In the genomic region with DNA sequence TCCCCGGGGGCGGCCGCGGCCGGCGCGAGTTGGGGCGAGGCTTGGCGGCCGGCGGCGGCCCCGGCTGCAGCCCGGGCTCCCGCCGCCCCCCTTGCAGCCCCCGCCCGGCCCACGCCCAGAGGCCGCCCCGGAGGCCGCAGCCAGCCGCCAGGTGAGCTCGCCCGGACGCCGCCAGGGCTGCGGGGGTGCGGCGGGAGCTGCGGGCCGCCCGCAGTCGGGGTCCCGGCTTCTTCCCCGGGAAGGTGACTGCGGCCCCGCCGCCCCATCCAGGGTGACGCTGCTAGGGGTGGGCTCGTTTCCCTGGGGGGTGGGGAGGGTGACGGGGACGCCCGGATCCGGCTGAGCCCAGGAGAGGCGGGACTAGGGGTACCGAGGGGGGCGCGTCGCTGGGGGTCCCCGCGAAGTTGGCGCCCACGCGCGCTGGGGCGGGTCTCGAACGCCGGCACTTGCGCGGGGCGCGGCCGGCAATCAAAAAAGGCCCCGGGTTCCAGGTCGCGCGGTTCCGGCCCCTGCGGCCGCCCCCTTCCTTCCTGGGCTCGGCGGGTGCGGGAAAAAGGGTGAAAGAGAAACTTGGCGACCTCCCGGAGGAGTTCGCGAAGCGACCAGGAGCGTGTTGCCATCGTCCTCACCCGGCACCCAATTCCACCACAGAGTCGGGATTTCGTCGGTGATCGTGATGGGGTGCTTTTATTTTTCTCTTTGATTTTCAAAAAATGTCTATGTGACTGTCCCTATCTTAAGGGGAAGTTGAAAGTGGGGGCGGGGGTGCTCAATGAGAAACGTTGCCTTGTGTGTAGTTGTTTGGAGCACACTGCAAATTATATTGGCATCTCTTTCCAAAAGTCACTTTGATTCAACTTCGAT, we compare ENCODE assay signal across 8 cellular contexts. TPM values are rescaled to one million over a fixed set of nuclear protein-coding genes. Genes with fewer than 3 reads are reported as not detected.
DNase-seq lines count a peak whose midpoint lies in the region; ATAC-seq lines count a peak whose summit lies in the region.

No MANE protein-coding gene starts in this region.

- DNase-seq in NCI-H82 (lab: John Stamatoyannopoulos, UW) (peak; percentile 20), NCI-H82 treated with DMSO at 0.1 percent for 48 hours (lab: John Stamatoyannopoulos, UW; ENCODE audit: unreplicated experiment) (no peak), OCI-M1 (lab: John Stamatoyannopoulos, UW) (peak; percentile 69), Right ventricle myocardium superior (peak; percentile 58), trophoblast cell (peak; percentile 35 to 50)
- DNase-seq in activated naive CD4-positive, alpha-beta T cell treated with Interleukin-2 at 50 U/mL for 16 hours, result peak; percentile 46

- H3K4me3 ChIP-seq in trophoblast cell (ENCODE audit: low read depth, low read length) (peak overlapping the region; percentile 94), urinary bladder (ENCODE audit: low read depth, low read length) (peak overlapping the region; percentile 85)

- intact Hi-C loops in Right ventricle myocardium superior (cut with DNase I), result no loop called here

- H3K36me3 ChIP-seq in trophoblast cell (ENCODE audit: control insufficient read depth in 1 of 2, insufficient read depth in 2 of 2, low read length in 2 of 2), result peaks cover 1 to 2% of the 10 kb centered on the region in 2 experiments
- H3K36me3 ChIP-seq in urinary bladder (ENCODE audit: insufficient read depth), result no peaks in the 10 kb centered on the region

- peak overlapping the region; percentile 84 for H3K4me2 ChIP-seq in trophoblast cell (ENCODE audit: low read length)

- H3K27ac ChIP-seq in trophoblast cell (ENCODE audit: low read depth, low read length) (peak overlapping the region; percentile 74), urinary bladder (ENCODE audit: low read depth) (peak overlapping the region; percentile 80)

- ATAC-seq in HG02852 (IDR thresholded peaks at IDR 0.05; ENCODE audit: unreplicated experiment) (peak; percentile 50), Right ventricle myocardium superior (ENCODE audit: poor library complexity) (peak; percentile 64)

- peak overlapping the region; percentile 85 for H4K8ac ChIP-seq in trophoblast cell (ENCODE audit: low read depth, low read length)

- no peaks in the 10 kb centered on the region for H3K9me3 ChIP-seq in trophoblast cell (ENCODE audit: insufficient read depth, low read depth, low read length)

- H4K91ac ChIP-seq in trophoblast cell (ENCODE audit: low read depth, low read length), result peak overlapping the region; percentile 95

- no peaks in the 10 kb centered on the region for H3K27me3 ChIP-seq in trophoblast cell (ENCODE audit: insufficient read depth, low read length)

- H3K14ac ChIP-seq in trophoblast cell (ENCODE audit: low read length), result peak overlapping the region; percentile 79

- H3K4me1 ChIP-seq in trophoblast cell (ENCODE audit: control insufficient read depth in 1 of 2, insufficient read depth in 2 of 2, low read length in 2 of 2) (peaks cover 5 to 7% of the 10 kb centered on the region in 2 experiments), urinary bladder (ENCODE audit: insufficient read depth) (no peaks in the 10 kb centered on the region)

- H2BK12ac ChIP-seq in trophoblast cell (ENCODE audit: low read length), result no peak overlapping the region

- peak overlapping the region; percentile 12 for H2AFZ ChIP-seq in trophoblast cell (ENCODE audit: insufficient read depth, low read length, poor library complexity)

- no peak overlapping the region for H2AK5ac ChIP-seq in trophoblast cell (ENCODE audit: low read length)

- peak overlapping the region; percentile 69 for H4K12ac ChIP-seq in trophoblast cell (ENCODE audit: low read depth, low read length)

- peak overlapping the region; percentile 85 for H3K18ac ChIP-seq in trophoblast cell (ENCODE audit: low read length)

- peaks cover 13% of the 10 kb centered on the region for H3K79me1 ChIP-seq in trophoblast cell (ENCODE audit: low read length)

- H3K4ac ChIP-seq in trophoblast cell (ENCODE audit: low read depth, low read length), result peak overlapping the region; percentile 92

- peak overlapping the region; percentile 84 for H2BK5ac ChIP-seq in trophoblast cell (ENCODE audit: low read depth, low read length, poor library complexity)

- no peak overlapping the region for H3K23ac ChIP-seq in trophoblast cell (ENCODE audit: low read length)

- peaks cover 18% of the 10 kb centered on the region for H3K79me2 ChIP-seq in trophoblast cell (ENCODE audit: control insufficient read depth, insufficient read depth, low read length, poor library complexity)

- peak overlapping the region; percentile 89 for H3K9ac ChIP-seq in trophoblast cell (ENCODE audit: low read length)

- H2BK120ac ChIP-seq in trophoblast cell (ENCODE audit: insufficient read depth, low read length, poor library complexity), result peak overlapping the region; percentile 71

- no CpG with 5 or more reads among the region's 90 CpGs for WGBS in trophoblast cell (ENCODE audit: extremely low coverage, insufficient coverage, insufficient read length)
- under 1% methylated on average over 90 of the region's 90 CpGs for WGBS in urinary bladder

RNA-seq across cellular contexts. Expression of gene ATXN7, which starts 0.6 kb away (rescaled TPM):
- total RNA-seq in Right ventricle myocardium superior (13.5 TPM), urinary bladder (27.0 TPM)
- 28.9 and 29.8 TPM in 2 replicates for polyA plus RNA-seq in trophoblast cell (2013)
- polyA plus RNA-seq in urinary bladder, result 6.2 TPM

RNA-seq across cellular contexts. Expression of gene THOC7, which starts 0.6 kb away (rescaled TPM):
- total RNA-seq in Right ventricle myocardium superior (84.9 TPM), urinary bladder (51.2 TPM)
- polyA plus RNA-seq in trophoblast cell (2013), result 75.7 and 78.6 TPM in 2 replicates
- 63.5 TPM for polyA plus RNA-seq in urinary bladder

RNA-seq across cellular contexts. Expression of gene C3orf49, which starts 45.1 kb away (rescaled TPM):
- total RNA-seq in Right ventricle myocardium superior (not detected), urinary bladder (not detected)
- 0.07 TPM in 2 replicates for polyA plus RNA-seq in trophoblast cell (2013)
- polyA plus RNA-seq in urinary bladder, result not detected

RNA-seq across cellular contexts. Expression of gene SCAANT1, which starts 47.9 kb away (rescaled TPM):
- total RNA-seq in Right ventricle myocardium superior (not detected), urinary bladder (not detected)
- 0.96 and 1.1 TPM in 2 replicates for polyA plus RNA-seq in trophoblast cell (2013)
- not detected for polyA plus RNA-seq in urinary bladder
